In genomic region chr14:74980398-74980745, GRCh38 we compare ENCODE assay signal across 12 cellular contexts. TPM values are rescaled to one million over a fixed set of nuclear protein-coding genes. Genes with fewer than 3 reads are reported as not detected.
DNase-seq lines count a peak whose midpoint lies in the region; ATAC-seq, FAIRE-seq and TF ChIP-seq lines count a peak whose summit lies in the region.
"Had no signal": no experiment of that assay in that cellular context is flagged by ENCODE, and none has a peak within 500 bp of the region (broad histone marks: within the 10 kb centered on the region; RNA-seq: fewer than 3 reads in every experiment).

No MANE protein-coding gene starts in this region.

- no peak for TF ChIP-seq POLR2A in HepG2 (IDR thresholded peaks at IDR 0.05; ENCODE audit: insufficient read depth in 1 of 2, low read depth in 2 of 2, low read length in 2 of 2)

- BruUV-seq in HepG2 (replicated peaks; lab: Mats Ljungman, UMichigan): no TSS peak

- ATAC-seq in HepG2 (no peak), GM18907 (IDR thresholded peaks at IDR 0.05; ENCODE audit: unreplicated experiment) (no peak), left lobe of liver (no peak)

- POLR2A ChIA-PET in HepG2 (lab: Yijun Ruan, JAX): interaction anchor here (0.6 to 1.4 kb wide), 4 partner anchors 12 to 49 kb away, joined by 3 to 4 read pairs (median 4); no protein-coding TSS in a partner anchor

- in situ Hi-C loops in HepG2 (cut with HindIII; ENCODE audit: extremely low pct_ligation_motif_present, low pct_unique_long_range_greater_than_20kb): no loop called here

- TF ChIP-seq CTCF in HepG2 (CRISPR knock-in tag; IDR thresholded peaks at IDR 0.05) (no peak), tibial artery (IDR thresholded peaks at IDR 0.05) (no peak)

- no peak overlapping the region for H3K4me2 ChIP-seq in HepG2 (ENCODE audit: low read depth, low read length)

- no peak overlapping the region for H3K9ac ChIP-seq in HepG2 (ENCODE audit: insufficient read depth, low read depth, low read length)

- WGBS in HepG2 (ENCODE audit: low lambda C conversion rate): 47% methylated on average over 3 of the region's 4 CpGs

- H4K20me1 ChIP-seq in HepG2 (ENCODE audit: insufficient read depth, low read length): no peaks in the 10 kb centered on the region

- peak; percentile 33 for DNase-seq in activated CD8-positive, alpha-beta memory T cell treated with anti-CD3 and anti-CD28 coated beads, Interleukin-2, amount 50 U/mL, for 48 hours
- no peak for DNase-seq in activated CD8-positive, alpha-beta memory T cell treated with anti-CD3 and anti-CD28 coated beads for 24 hours
- peak in 1 of 2 experiments; percentile 77 for DNase-seq in SJCRH30
- DNase-seq in HepG2 (ENCODE audit: low spot score): no peak
- peak in 1 of 2 donors; percentile 73 for DNase-seq in tibial artery
- DNase-seq in left lobe of liver (ENCODE audit: low spot score): no peak
- DNase-seq in NCI-H774 (lab: John Stamatoyannopoulos, UW): no peak
- DNase-seq: activated CD4-positive, alpha-beta T cell treated with anti-CD3 and anti-CD28 coated beads for 4 hours; NCI-H345 had no signal

- H3K79me2 ChIP-seq in HepG2 (ENCODE audit: insufficient read depth, low read length): no peaks in the 10 kb centered on the region

- FAIRE-seq in HepG2 (lab: Jason Lieb, UNC): no peak
- FAIRE-seq: colon had no signal

- H3K27ac ChIP-seq in SJCRH30 (peak overlapping the region; percentile 95), HepG2 (ENCODE audit: extremely low read length, insufficient read depth, low read length) (no peak overlapping the region), tibial artery (peak overlapping the region; percentile 80 to 94)

- peaks cover 83% of the 10 kb centered on the region for H3K4me1 ChIP-seq in SJCRH30
- H3K4me1 ChIP-seq in HepG2 (ENCODE audit: insufficient read depth, low read length): peaks cover 25% of the 10 kb centered on the region
- H3K4me1 ChIP-seq in tibial artery: peaks cover 5 to 91% (median 74%) of the 10 kb centered on the region in 4 donors

- no peaks in the 10 kb centered on the region for H3K27me3 ChIP-seq in SJCRH30
- peaks cover 4 to 52% of the 10 kb centered on the region in 2 experiments; a peak in 4 of 5 replicates for H3K27me3 ChIP-seq in HepG2 (ENCODE audit: control insufficient read depth in 1 of 2, insufficient read depth in 2 of 2, low read length in 2 of 2)
- H3K27me3 ChIP-seq in tibial artery: no peaks in the 10 kb centered on the region

- intact Hi-C loops in HepG2 (cut with micrococcal nuclease; ENCODE audit: unreplicated experiment) (no loop called here), tibial artery (cut with DNase I; ENCODE audit: low total_unique reads) (loop anchor here (5.0 kb wide), 1 partner anchor 297 kb away; the partner anchor contains the start of gene FOS)

- peak overlapping the region; percentile 49 for H3K4me3 ChIP-seq in SJCRH30
- no peak overlapping the region for H3K4me3 ChIP-seq in HepG2 (replicated peaks in 1 of 3; ENCODE audit: insufficient read depth in 1 of 3, low read depth in 2 of 3, low read length in 3 of 3)
- H3K4me3 ChIP-seq in tibial artery: peak overlapping the region; percentile 47 to 49
- H3K4me3 ChIP-seq: lung had no signal

- no peak overlapping the region for H2AFZ ChIP-seq in HepG2 (ENCODE audit: low read length)

- no peaks in the 10 kb centered on the region for H3K9me3 ChIP-seq in SJCRH30 (replicated peaks)
- H3K9me3 ChIP-seq in HepG2 (ENCODE audit: low read length): no peaks in the 10 kb centered on the region
- no peaks in the 10 kb centered on the region for H3K9me3 ChIP-seq in tibial artery

- no peak for TF ChIP-seq RAD21 in HepG2 (CRISPR knock-in tag; IDR thresholded peaks at IDR 0.05)

- CTCF ChIA-PET in HepG2 (lab: Yijun Ruan, JAX; ENCODE audit: low intra/inter-chr PET ratio, low total read pairs): no interaction called here

- TF ChIP-seq EP300 in HepG2 (IDR thresholded peaks at IDR 0.05; ENCODE audit: low read depth in 2 of 2, low read length in 2 of 2): no peak
- no peak for TF ChIP-seq EP300 in HepG2 (CRISPR knock-in tag; IDR thresholded peaks at IDR 0.05; ENCODE audit: borderline replicate concordance)

- H3K36me3 ChIP-seq in SJCRH30 (no peaks in the 10 kb centered on the region), HepG2 (replicated peaks in 1 of 2; ENCODE audit: control insufficient read depth in 1 of 2, insufficient read depth in 2 of 2, low read length in 2 of 2) (no peaks in the 10 kb centered on the region), tibial artery (no peaks in the 10 kb centered on the region)

RNA-seq across cellular contexts. Expression of gene EIF2B2, which starts 22.3 kb away (rescaled TPM):
- total RNA-seq in SJCRH30 (2014; rRNA removed; shearing (Covaris generic)): 56.8 and 64.7 TPM in 2 replicates
- 54.4 and 80.9 TPM in 2 replicates for total RNA-seq in HepG2 (2016; rRNA removed; fragmentation: Illumina TruSeq; extraction: Trizol)
- 10.9 and 15.6 TPM in 2 replicates for total RNA-seq in HepG2 (2016; cell fraction: cytosol; rRNA removed; fragmentation: Illumina TruSeq; extraction: Trizol; ENCODE audit: low read depth)
- total RNA-seq in HepG2 (2016; cell fraction: insoluble cytoplasmic fraction; rRNA removed; fragmentation: Illumina TruSeq; extraction: Trizol): 56.6 and 74.9 TPM in 2 replicates
- 18.1 and 24.3 TPM in 2 replicates for total RNA-seq in HepG2 (2016; cell fraction: membrane; rRNA removed; fragmentation: Illumina TruSeq; extraction: Trizol)
- 26.5 and 26.8 TPM in 2 replicates for total RNA-seq in HepG2 (2016; cell fraction: nucleus; rRNA removed; fragmentation: Illumina TruSeq; extraction: Trizol)
- 71.7 and 78.6 TPM in 2 replicates for polyA plus RNA-seq in HepG2 (2011; rRNA removed)
- polyA plus RNA-seq in HepG2 (2011; cell fraction: cytosol; rRNA removed): 69.7 and 85.2 TPM in 2 replicates
- 27.5 and 29.1 TPM in 2 replicates for polyA plus RNA-seq in HepG2 (2011; cell fraction: nucleus; rRNA removed)
- 33.6 and 54.0 TPM in 2 replicates for polyA plus RNA-seq in HepG2 (2012)
- polyA plus RNA-seq in HepG2 (2016; cell fraction: cytosol; fragmentation: Illumina TruSeq; extraction: Trizol; ENCODE audit: low read depth): 19.8 and 22.0 TPM in 2 replicates
- polyA plus RNA-seq in HepG2 (2016; cell fraction: insoluble cytoplasmic fraction; fragmentation: Illumina TruSeq; extraction: Trizol; ENCODE audit: low read depth): 91.0 and 97.2 TPM in 2 replicates
- 22.9 and 23.0 TPM in 2 replicates for polyA plus RNA-seq in HepG2 (2016; cell fraction: membrane; fragmentation: Illumina TruSeq; extraction: Trizol; ENCODE audit: low read depth)
- polyA plus RNA-seq in HepG2 (2016; cell fraction: nucleus; fragmentation: Illumina TruSeq; extraction: Trizol; ENCODE audit: insufficient read depth, low read depth): 37.9 and 39.1 TPM in 2 replicates
- 63.6 and 109 TPM in 2 replicates for polyA minus RNA-seq in HepG2 (2011; rRNA and poly(A)+ RNA removed; ENCODE audit: low replicate concordance)
- polyA minus RNA-seq in HepG2 (2011; cell fraction: cytosol; rRNA and poly(A)+ RNA removed): 20.6 and 23.0 TPM in 2 replicates
- polyA minus RNA-seq in HepG2 (2011; cell fraction: nucleus; rRNA and poly(A)+ RNA removed): 24.2 and 26.6 TPM in 2 replicates
- 15.8 TPM for total RNA-seq in left lobe of liver

RNA-seq across cellular contexts. Expression of gene PGF, which starts 25.0 kb away (rescaled TPM):
- 115 and 120 TPM in 2 replicates for total RNA-seq in SJCRH30 (2014; rRNA removed; shearing (Covaris generic))
- 20.3 and 27.5 TPM in 2 replicates for total RNA-seq in HepG2 (2016; rRNA removed; fragmentation: Illumina TruSeq; extraction: Trizol)
- 13.0 and 16.2 TPM in 2 replicates for total RNA-seq in HepG2 (2016; cell fraction: cytosol; rRNA removed; fragmentation: Illumina TruSeq; extraction: Trizol; ENCODE audit: low read depth)
- 17.4 and 28.0 TPM in 2 replicates for total RNA-seq in HepG2 (2016; cell fraction: insoluble cytoplasmic fraction; rRNA removed; fragmentation: Illumina TruSeq; extraction: Trizol)
- total RNA-seq in HepG2 (2016; cell fraction: membrane; rRNA removed; fragmentation: Illumina TruSeq; extraction: Trizol): 29.3 and 35.9 TPM in 2 replicates
- 17.6 and 20.1 TPM in 2 replicates for total RNA-seq in HepG2 (2016; cell fraction: nucleus; rRNA removed; fragmentation: Illumina TruSeq; extraction: Trizol)
- polyA plus RNA-seq in HepG2 (2011; rRNA removed): 10.7 and 15.9 TPM in 2 replicates
- 10.4 and 12.8 TPM in 2 replicates for polyA plus RNA-seq in HepG2 (2011; cell fraction: cytosol; rRNA removed)
- 16.7 and 17.3 TPM in 2 replicates for polyA plus RNA-seq in HepG2 (2011; cell fraction: nucleus; rRNA removed)
- polyA plus RNA-seq in HepG2 (2012): 12.1 and 22.6 TPM in 2 replicates
- 11.5 and 14.9 TPM in 2 replicates for polyA plus RNA-seq in HepG2 (2016; cell fraction: cytosol; fragmentation: Illumina TruSeq; extraction: Trizol; ENCODE audit: low read depth)
- 21.6 and 21.8 TPM in 2 replicates for polyA plus RNA-seq in HepG2 (2016; cell fraction: insoluble cytoplasmic fraction; fragmentation: Illumina TruSeq; extraction: Trizol; ENCODE audit: low read depth)
- polyA plus RNA-seq in HepG2 (2016; cell fraction: membrane; fragmentation: Illumina TruSeq; extraction: Trizol; ENCODE audit: low read depth): 24.0 and 29.9 TPM in 2 replicates
- polyA plus RNA-seq in HepG2 (2016; cell fraction: nucleus; fragmentation: Illumina TruSeq; extraction: Trizol; ENCODE audit: insufficient read depth, low read depth): 31.6 and 33.1 TPM in 2 replicates
- polyA minus RNA-seq in HepG2 (2011; rRNA and poly(A)+ RNA removed; ENCODE audit: low replicate concordance): 0.12 and 15.6 TPM in 2 replicates
- polyA minus RNA-seq in HepG2 (2011; cell fraction: cytosol; rRNA and poly(A)+ RNA removed): 9.2 and 10.9 TPM in 2 replicates
- 12.9 and 21.1 TPM in 2 replicates for polyA minus RNA-seq in HepG2 (2011; cell fraction: nucleus; rRNA and poly(A)+ RNA removed)
- total RNA-seq in left lobe of liver: 2.8 TPM

RNA-seq across cellular contexts. Expression of gene RPS6KL1, which starts 57.3 kb away (rescaled TPM):
- 1.8 TPM in 2 replicates for total RNA-seq in SJCRH30 (2014; rRNA removed; shearing (Covaris generic))
- total RNA-seq in HepG2 (2016; rRNA removed; fragmentation: Illumina TruSeq; extraction: Trizol) (8.1 and 11.5 TPM in 2 replicates), left lobe of liver (4.6 TPM)
- 2.4 and 2.7 TPM in 2 replicates for total RNA-seq in HepG2 (2016; cell fraction: cytosol; rRNA removed; fragmentation: Illumina TruSeq; extraction: Trizol; ENCODE audit: low read depth)
- total RNA-seq in HepG2 (2016; cell fraction: insoluble cytoplasmic fraction; rRNA removed; fragmentation: Illumina TruSeq; extraction: Trizol): 5.4 and 11.9 TPM in 2 replicates
- total RNA-seq in HepG2 (2016; cell fraction: membrane; rRNA removed; fragmentation: Illumina TruSeq; extraction: Trizol): 6.9 and 7.9 TPM in 2 replicates
- 12.4 and 16.2 TPM in 2 replicates for total RNA-seq in HepG2 (2016; cell fraction: nucleus; rRNA removed; fragmentation: Illumina TruSeq; extraction: Trizol)
- polyA plus RNA-seq in HepG2 (2011; rRNA removed): 6.5 and 10.3 TPM in 2 replicates
- 3.2 and 3.9 TPM in 2 replicates for polyA plus RNA-seq in HepG2 (2011; cell fraction: cytosol; rRNA removed)
- polyA plus RNA-seq in HepG2 (2011; cell fraction: nucleus; rRNA removed): 23.6 and 25.1 TPM in 2 replicates
- polyA plus RNA-seq in HepG2 (2012): 4.9 and 11.7 TPM in 2 replicates
- polyA plus RNA-seq in HepG2 (2016; cell fraction: cytosol; fragmentation: Illumina TruSeq; extraction: Trizol; ENCODE audit: low read depth): 1.2 and 1.7 TPM in 2 replicates
- polyA plus RNA-seq in HepG2 (2016; cell fraction: insoluble cytoplasmic fraction; fragmentation: Illumina TruSeq; extraction: Trizol; ENCODE audit: low read depth): 3.7 and 6.7 TPM in 2 replicates
- polyA plus RNA-seq in HepG2 (2016; cell fraction: membrane; fragmentation: Illumina TruSeq; extraction: Trizol; ENCODE audit: low read depth): 2.9 and 4.2 TPM in 2 replicates
- 20.2 and 23.1 TPM in 2 replicates for polyA plus RNA-seq in HepG2 (2016; cell fraction: nucleus; fragmentation: Illumina TruSeq; extraction: Trizol; ENCODE audit: insufficient read depth, low read depth)
- polyA minus RNA-seq in HepG2 (2011; rRNA and poly(A)+ RNA removed; ENCODE audit: low replicate concordance): 8.7 and 18.6 TPM in 2 replicates
- polyA minus RNA-seq in HepG2 (2011; cell fraction: cytosol; rRNA and poly(A)+ RNA removed): 2.4 and 3.3 TPM in 2 replicates
- polyA minus RNA-seq in HepG2 (2011; cell fraction: nucleus; rRNA and poly(A)+ RNA removed): 12.1 and 17.3 TPM in 2 replicates

Comparison
In these comparisons a context has a peak if more than half of its experiments do, and no peak if none do; other contexts are left out.
1. H3K4me3 ChIP-seq: peak in SJCRH30 (single experiment) and tibial artery (2 of 2); none in HepG2 (0 of 3).